In the genomic region with DNA sequence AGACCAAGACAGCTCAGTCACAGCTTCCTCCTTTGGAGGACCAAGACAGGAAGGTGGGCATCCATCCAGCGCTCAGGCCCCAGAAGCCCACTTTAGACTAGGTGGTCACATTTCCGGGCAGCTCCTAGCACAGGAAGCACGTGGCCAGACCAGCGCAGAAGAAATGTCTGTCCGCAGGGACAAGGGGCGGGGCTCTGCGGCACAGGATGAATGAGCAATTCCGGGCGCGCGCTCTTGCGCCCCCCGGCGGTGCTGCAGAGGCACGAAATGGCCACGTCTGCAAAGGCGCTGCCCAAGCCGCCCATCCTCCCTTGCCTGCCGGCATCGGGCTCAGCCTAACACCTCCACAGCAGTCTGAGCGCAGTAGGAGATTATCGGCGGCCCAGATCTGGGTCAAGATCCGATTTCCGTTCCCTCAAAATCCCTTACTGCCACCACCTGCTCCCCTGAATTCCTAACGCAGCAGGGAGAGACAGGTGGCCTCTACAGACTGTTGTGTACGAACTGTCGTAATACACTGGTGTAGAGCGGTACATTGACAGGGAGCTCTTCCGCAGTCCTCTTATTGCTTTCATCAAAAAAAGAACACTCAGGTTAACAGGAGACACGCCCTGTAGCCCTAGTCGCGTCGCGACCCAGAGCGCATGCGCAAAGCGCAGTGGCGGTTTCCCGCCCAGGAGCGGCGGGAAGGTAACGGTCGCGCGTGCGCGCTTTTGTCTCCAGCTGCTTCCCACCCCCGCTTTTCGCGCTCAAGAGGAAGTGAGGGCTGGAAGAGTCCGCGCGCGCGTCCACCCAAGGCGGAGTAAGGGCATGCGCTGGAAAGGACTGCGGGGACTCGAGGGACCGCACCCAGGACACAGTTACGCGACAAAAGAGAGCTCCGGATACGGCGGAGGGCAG, we compare ENCODE assay signal across 8 cellular contexts. TPM values are rescaled to one million over a fixed set of nuclear protein-coding genes. Genes with fewer than 3 reads are reported as not detected.
DNase-seq lines count a peak whose midpoint lies in the region; ATAC-seq, FAIRE-seq and TF ChIP-seq lines count a peak whose summit lies in the region.

No MANE protein-coding gene starts in this region.

- peak; percentile 97 for TF ChIP-seq CTCF in GM12872 (IDR thresholded peaks at IDR 0.05; ENCODE audit: insufficient read depth, low read depth, low read length)
- peak; percentile 84 to 87 (median 86) for TF ChIP-seq CTCF in pancreas (IDR thresholded peaks at IDR 0.05)
- TF ChIP-seq CTCF in thyroid gland (IDR thresholded peaks at IDR 0.05) = peak; percentile 73 to 91 (median 78)

- H3K27me3 ChIP-seq in pancreas = no peaks in the 10 kb centered on the region
- H3K27me3 ChIP-seq in thyroid gland = no peaks in the 10 kb centered on the region

- peak overlapping the region; percentile 98 for H3K27ac Mint-ChIP-seq in activated naive CD8-positive, alpha-beta T cell treated with anti-CD3 and anti-CD28 coated beads, Interleukin-2, amount 10 ng/mL, durations not matched to agents 7 days and 5 days

- DNase-seq in NCI-H1105 (lab: John Stamatoyannopoulos, UW) = peak; percentile 68
- peak; percentile 80 for DNase-seq in SKM-1 treated with dmso at 0.1 percent for 144 hours (lab: John Stamatoyannopoulos, UW; ENCODE audit: unreplicated experiment)
- peak; percentile 95 for DNase-seq in activated naive CD8-positive, alpha-beta T cell treated with anti-CD3 and anti-CD28 coated beads, Interleukin-2, amount 10 ng/mL, durations not matched to agents 7 days and 5 days
- DNase-seq in Right ventricle myocardium superior = peak; percentile 97
- DNase-seq in pancreas = peak; percentile 93 to 99 (median 95)
- DNase-seq in thyroid gland = peak; percentile 95

- intact Hi-C loops in Right ventricle myocardium superior (cut with DNase I) (loop anchor here (2.0 to 5.0 kb wide), 2 partner anchors 58 to 102 kb away; a partner anchor contains a TSS), pancreas (cut with DNase I) (no loop called here), thyroid gland (cut with DNase I) (loop anchor here (10.0 kb wide), 1 partner anchor 104 kb away; no protein-coding TSS in a partner anchor)

- no peaks in the 10 kb centered on the region for H3K9me3 Mint-ChIP-seq in activated naive CD8-positive, alpha-beta T cell treated with anti-CD3 and anti-CD28 coated beads, Interleukin-2, amount 10 ng/mL, durations not matched to agents 7 days and 5 days

- ATAC-seq in HG02678 (IDR thresholded peaks at IDR 0.05; ENCODE audit: unreplicated experiment) (peak; percentile 46), Right ventricle myocardium superior (ENCODE audit: poor library complexity) (peak; percentile 88), pancreas (peak; percentile 82 to 90 (median 84))
- peak; percentile 53 for ATAC-seq in activated naive CD8-positive, alpha-beta T cell treated with anti-CD3 and anti-CD28 coated beads, Interleukin-2, amount 10 ng/mL, durations not matched to agents 7 days and 5 days (ENCODE audit: low read depth)

- H3K9me3 ChIP-seq in pancreas = no peaks in the 10 kb centered on the region
- no peaks in the 10 kb centered on the region for H3K9me3 ChIP-seq in thyroid gland

- no peak for FAIRE-seq in pancreas (lab: Jason Lieb, UNC)

- H3K36me3 ChIP-seq in pancreas (peaks cover 4 to 11% (median 9%) of the 10 kb centered on the region in 3 donors), thyroid gland (peaks cover 20 to 29% of the 10 kb centered on the region in 2 donors)

- H3K4me1 Mint-ChIP-seq in activated naive CD8-positive, alpha-beta T cell treated with anti-CD3 and anti-CD28 coated beads, Interleukin-2, amount 10 ng/mL, durations not matched to agents 7 days and 5 days = peaks cover 51% of the 10 kb centered on the region

- no peaks in the 10 kb centered on the region for H3K27me3 Mint-ChIP-seq in activated naive CD8-positive, alpha-beta T cell treated with anti-CD3 and anti-CD28 coated beads, Interleukin-2, amount 10 ng/mL, durations not matched to agents 7 days and 5 days

- H3K4me3 ChIP-seq in pancreas = peak overlapping the region; percentile 84 to 99 (median 94)
- H3K4me3 ChIP-seq in thyroid gland (replicated peaks in 1 of 3) = peak overlapping the region; percentile 94 to 99 (median 96)

- H3K4me3 Mint-ChIP-seq in activated naive CD8-positive, alpha-beta T cell treated with anti-CD3 and anti-CD28 coated beads, Interleukin-2, amount 10 ng/mL, durations not matched to agents 7 days and 5 days = peak overlapping the region; percentile 95

- H3K4me1 ChIP-seq in pancreas (peaks cover 0 to 24% (median 19%) of the 10 kb centered on the region in 3 donors), thyroid gland (peaks cover 14 to 17% of the 10 kb centered on the region in 2 donors)

- peaks cover 39% of the 10 kb centered on the region for H3K36me3 Mint-ChIP-seq in activated naive CD8-positive, alpha-beta T cell treated with anti-CD3 and anti-CD28 coated beads, Interleukin-2, amount 10 ng/mL, durations not matched to agents 7 days and 5 days

- POLR2A ChIA-PET in activated naive CD8-positive, alpha-beta T cell treated with anti-CD3 and anti-CD28 coated beads, Interleukin-2, amount 10 ng/mL, durations not matched to agents 7 days and 5 days (lab: Charles Lee) = interaction anchor here (0.5 to 4.5 kb wide), 54 partner anchors 9 to 1549 kb away, joined by 3 to 176 read pairs (median 6); a partner anchor contains a TSS

- TF ChIP-seq POLR2A in thyroid gland (IDR thresholded peaks at IDR 0.05) = no peak

- peak overlapping the region; percentile 96 to 99 (median 98) for H3K27ac ChIP-seq in pancreas
- peak overlapping the region; percentile 95 to 100 (median 96) for H3K27ac ChIP-seq in thyroid gland

- 0% methylated on average over 57 to 66 of the region's 66 CpGs for WGBS in pancreas, 2 donors
- 0% methylated on average over 19 to 42 of the region's 66 CpGs for WGBS in thyroid gland, 2 donors

RNA-seq across cellular contexts. Expression of a gene that starts 0.8 kb away (rescaled TPM):
- 1,000 to 10,000 TPM; 1,302 to 1,389 TPM for total RNA-seq in activated naive CD8-positive, alpha-beta T cell treated with anti-CD3 and anti-CD28 coated beads, Interleukin-2, amount 10 ng/mL, durations not matched to agents 7 days and 5 days
- 333 TPM for total RNA-seq in Right ventricle myocardium superior
- 100 to 1,000 TPM in 3 of 6 donors, 10 to 100 TPM in 3; 43.1 to 185 (median 108) TPM for total RNA-seq in pancreas
- 100 to 1,000 TPM in 1 of 2 donors, 10 to 100 TPM in 1; 92.0 to 214 TPM for polyA plus RNA-seq in pancreas
- total RNA-seq in thyroid gland = 100 to 1,000 TPM; 284 to 653 (median 477) TPM

RNA-seq across cellular contexts. Expression of a gene that starts 19.8 kb away (rescaled TPM):
- 100 to 1,000 TPM; 111 to 112 TPM for total RNA-seq in activated naive CD8-positive, alpha-beta T cell treated with anti-CD3 and anti-CD28 coated beads, Interleukin-2, amount 10 ng/mL, durations not matched to agents 7 days and 5 days
- total RNA-seq in Right ventricle myocardium superior = 30.0 TPM
- total RNA-seq in pancreas = 10 to 100 TPM; 12.9 to 37.6 (median 20.4) TPM
- polyA plus RNA-seq in pancreas = 10 to 100 TPM; 46.6 to 76.5 TPM
- total RNA-seq in thyroid gland = 10 to 100 TPM; 30.4 to 54.8 (median 46.6) TPM

RNA-seq across cellular contexts. Expression of a gene that starts 35.8 kb away (rescaled TPM):
- under 1 TPM; 0.11 to 0.25 TPM for total RNA-seq in activated naive CD8-positive, alpha-beta T cell treated with anti-CD3 and anti-CD28 coated beads, Interleukin-2, amount 10 ng/mL, durations not matched to agents 7 days and 5 days
- 0.32 TPM for total RNA-seq in Right ventricle myocardium superior
- under 1 TPM in 5 of 6 donors, not detected in 1; 0.03 to 0.53 (median 0.24) TPM for total RNA-seq in pancreas
- under 1 TPM; 0.11 to 0.14 TPM for polyA plus RNA-seq in pancreas
- total RNA-seq in thyroid gland = under 1 TPM; 0.17 to 0.94 (median 0.44) TPM

RNA-seq across cellular contexts. Expression of a gene that starts 58.5 kb away (rescaled TPM):
- 100 to 1,000 TPM in 1 of 2 experiments, 10 to 100 TPM in 1; 99.5 to 101 TPM for total RNA-seq in activated naive CD8-positive, alpha-beta T cell treated with anti-CD3 and anti-CD28 coated beads, Interleukin-2, amount 10 ng/mL, durations not matched to agents 7 days and 5 days
- total RNA-seq in Right ventricle myocardium superior (88.1 TPM), pancreas (10 to 100 TPM in 5 of 6 donors, 1 to 10 TPM in 1; 9.1 to 93.8 (median 21.4) TPM), thyroid gland (10 to 100 TPM; 24.6 to 64.4 (median 32.1) TPM)
- 10 to 100 TPM; 31.1 to 86.8 TPM for polyA plus RNA-seq in pancreas

Comparison
In these comparisons a context has a peak if more than half of its experiments do, and no peak if none do; other contexts are left out.
1. Peak in every context shown above with its lines: DNase-seq, ATAC-seq, H3K4me3 ChIP-seq and H3K27ac ChIP-seq.
2. intact Hi-C loops: an anchor here in Right ventricle myocardium superior (2.0 to 5.0 kb wide) and thyroid gland (10.0 kb wide); none called in pancreas.